Comparison of ENCODE assay signal across 9 cellular contexts in the genomic region with DNA sequence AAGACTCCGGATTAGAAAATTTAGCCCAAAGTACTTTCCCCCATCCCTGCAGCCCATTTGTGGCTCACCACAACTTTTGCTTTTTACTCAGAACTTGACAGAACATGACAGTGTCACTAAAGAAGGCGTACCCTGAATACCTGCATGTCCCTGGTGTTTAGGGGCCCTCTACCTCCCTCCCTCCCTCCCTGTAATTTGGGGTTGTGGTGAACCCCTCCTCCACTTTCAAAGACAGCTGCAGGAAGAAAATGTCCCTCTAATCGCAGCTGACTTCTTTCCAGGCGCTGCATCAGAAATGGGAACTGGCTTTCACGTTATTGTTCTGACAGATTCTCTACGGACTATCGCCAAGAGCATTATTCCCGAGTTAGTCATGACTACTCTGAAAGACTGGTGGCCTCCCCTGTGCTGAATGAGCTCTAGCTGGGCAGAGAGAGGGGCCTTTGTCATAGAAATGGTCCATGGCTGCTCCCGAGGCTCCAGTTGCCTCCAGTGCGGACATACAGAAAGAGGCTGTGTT.
DNase-seq lines count a peak whose midpoint lies in the region; ATAC-seq lines count a peak whose summit lies in the region.
"Had no signal": no experiment of that assay in that cellular context is flagged by ENCODE, and none has a peak within 500 bp of the region (broad histone marks: within the 10 kb centered on the region; RNA-seq: fewer than 3 reads in every experiment).

No MANE protein-coding gene starts in this region.

- H3K36me3 Mint-ChIP-seq in activated T-helper 1 cell treated with anti-CD3 and anti-CD28 coated beads, Interleukin-12 subunit alpha, Interleukin-12 subunit beta, Interleukin-2, Interleukin-4 antibody, amounts not matched to agents 30 ng/mL and 10 ng/mL and 1 ng/mL, durations not matched to agents 14 hours and 24 hours and 36 hours (ENCODE audit: low read depth): peaks cover 12% of the 10 kb centered on the region

- H3K27me3 Mint-ChIP-seq in activated T-helper 1 cell treated with anti-CD3 and anti-CD28 coated beads, Interleukin-12 subunit alpha, Interleukin-12 subunit beta, Interleukin-2, Interleukin-4 antibody, amounts not matched to agents 30 ng/mL and 10 ng/mL and 1 ng/mL, durations not matched to agents 14 hours and 24 hours and 36 hours (ENCODE audit: insufficient read depth): peaks cover 9% of the 10 kb centered on the region

- peaks cover 46% of the 10 kb centered on the region for H3K4me1 Mint-ChIP-seq in activated T-helper 1 cell treated with anti-CD3 and anti-CD28 coated beads, Interleukin-12 subunit alpha, Interleukin-12 subunit beta, Interleukin-2, Interleukin-4 antibody, amounts not matched to agents 30 ng/mL and 10 ng/mL and 1 ng/mL, durations not matched to agents 14 hours and 24 hours and 36 hours (ENCODE audit: low read depth)

- no peak overlapping the region for H3K27ac Mint-ChIP-seq in activated T-helper 1 cell treated with anti-CD3 and anti-CD28 coated beads, Interleukin-12 subunit alpha, Interleukin-12 subunit beta, Interleukin-2, Interleukin-4 antibody, amounts not matched to agents 30 ng/mL and 10 ng/mL and 1 ng/mL, durations not matched to agents 14 hours and 24 hours and 36 hours

- DNase-seq in astrocyte of the hippocampus (ENCODE audit: low read depth, low spot score) (peak; percentile 91), nucleus accumbens (lab: John Stamatoyannopoulos, UW) (peak in 43 of 56 donors; percentile 8 to 74 (median 47)), DMS114 treated with DMSO at 0.1 percent for 48 hours (lab: John Stamatoyannopoulos, UW; ENCODE audit: unreplicated experiment) (no peak)
- DNase-seq in activated T-helper 1 cell treated with anti-CD3 and anti-CD28 coated beads, Interleukin-12 subunit alpha, Interleukin-12 subunit beta, Interleukin-2, Interleukin-4 antibody, amounts not matched to agents 30 ng/mL and 10 ng/mL and 1 ng/mL, durations not matched to agents 14 hours and 24 hours and 36 hours (ENCODE audit: low spot score): no peak
- DNase-seq: activated CD4-positive, CD25-positive, alpha-beta regulatory T cell treated with anti-CD3 and anti-CD28 coated beads, Interleukin-2, amount 50 U/mL, for 72 hours had no signal

- intact Hi-C loops in activated T-helper 1 cell treated with anti-CD3 and anti-CD28 coated beads, Interleukin-12 subunit alpha, Interleukin-12 subunit beta, Interleukin-2, Interleukin-4 antibody, amounts not matched to agents 30 ng/mL and 10 ng/mL and 1 ng/mL, durations not matched to agents 14 hours and 24 hours and 36 hours (cut with micrococcal nuclease): loop anchor here (1.0 to 2.0 kb wide), 2 partner anchors 16 to 21 kb away; no protein-coding TSS in a partner anchor

- H3K4me3 Mint-ChIP-seq in activated T-helper 1 cell treated with anti-CD3 and anti-CD28 coated beads, Interleukin-12 subunit alpha, Interleukin-12 subunit beta, Interleukin-2, Interleukin-4 antibody, amounts not matched to agents 30 ng/mL and 10 ng/mL and 1 ng/mL, durations not matched to agents 14 hours and 24 hours and 36 hours: no peak overlapping the region

- ATAC-seq in GM18858 (IDR thresholded peaks at IDR 0.05; ENCODE audit: unreplicated experiment): peak; percentile 72
- ATAC-seq in HG02884 (IDR thresholded peaks at IDR 0.05; ENCODE audit: unreplicated experiment): peak; percentile 83
- no peak for ATAC-seq in HG03045 (IDR thresholded peaks at IDR 0.05; ENCODE audit: unreplicated experiment)
- no peak for ATAC-seq in HG03457 (IDR thresholded peaks at IDR 0.05; ENCODE audit: unreplicated experiment)

- no peaks in the 10 kb centered on the region for H3K9me3 Mint-ChIP-seq in activated T-helper 1 cell treated with anti-CD3 and anti-CD28 coated beads, Interleukin-12 subunit alpha, Interleukin-12 subunit beta, Interleukin-2, Interleukin-4 antibody, amounts not matched to agents 30 ng/mL and 10 ng/mL and 1 ng/mL, durations not matched to agents 14 hours and 24 hours and 36 hours

Comparison
In these comparisons a context has a peak if more than half of its experiments do, and no peak if none do; other contexts are left out.
1. ATAC-seq: peak in GM18858 (single experiment) and HG02884 (single experiment); none in HG03045 (single experiment) and HG03457 (single experiment).
2. DNase-seq: peak in astrocyte of the hippocampus (single experiment) and nucleus accumbens (43 of 56); none in DMS114 treated with DMSO at 0.1 percent for 48 hours (single experiment) and activated T-helper 1 cell treated with anti-CD3 and anti-CD28 coated beads, Interleukin-12 subunit alpha, Interleukin-12 subunit beta, Interleukin-2, Interleukin-4 antibody, amounts not matched to agents 30 ng/mL and 10 ng/mL and 1 ng/mL, durations not matched to agents 14 hours and 24 hours and 36 hours (single experiment).